Comparison of ENCODE assay signal across 13 cellular contexts in genomic region chr3:156691920-156692319, GRCh38. TPM values are rescaled to one million over a fixed set of nuclear protein-coding genes. Genes with fewer than 3 reads are reported as not detected.
DNase-seq lines count a peak whose midpoint lies in the region; ATAC-seq lines count a peak whose summit lies in the region.
"Had no signal": no experiment of that assay in that cellular context is flagged by ENCODE, and none has a peak within 500 bp of the region (broad histone marks: within the 10 kb centered on the region; RNA-seq: fewer than 3 reads in every experiment).

No MANE protein-coding gene starts in this region.

- H3K36me3 ChIP-seq in muscle layer of duodenum (ENCODE audit: control insufficient read depth in 1 of 2, insufficient read depth in 2 of 2, low read length in 2 of 2) (peaks cover 22 to 23% of the 10 kb centered on the region in 2 donors), trophoblast cell (ENCODE audit: control insufficient read depth in 1 of 2, insufficient read depth in 2 of 2, low read length in 2 of 2) (peaks cover 2 to 3% of the 10 kb centered on the region in 2 experiments)
- H3K36me3 ChIP-seq: neural progenitor cell had no signal

- H2BK12ac ChIP-seq in trophoblast cell (ENCODE audit: low read length) = no peak overlapping the region

- no peak overlapping the region for H4K8ac ChIP-seq in trophoblast cell (ENCODE audit: low read depth, low read length)

- no peaks in the 10 kb centered on the region for H3K79me2 ChIP-seq in trophoblast cell (ENCODE audit: control insufficient read depth, insufficient read depth, low read length, poor library complexity)

- no peak overlapping the region for H4K12ac ChIP-seq in trophoblast cell (ENCODE audit: low read depth, low read length)

- H2BK120ac ChIP-seq in trophoblast cell (ENCODE audit: insufficient read depth, low read length, poor library complexity) = no peak overlapping the region

- WGBS in trophoblast cell (ENCODE audit: extremely low coverage, insufficient coverage, insufficient read length) = no CpG with 5 or more reads among the region's 1 CpG

- H3K9ac ChIP-seq in trophoblast cell (ENCODE audit: low read length) = no peak overlapping the region
- H3K9ac ChIP-seq: neural progenitor cell had no signal

- ATAC-seq in HG02884 (IDR thresholded peaks at IDR 0.05; ENCODE audit: unreplicated experiment) (no peak), left colon (no peak)
- ATAC-seq: HepG2 had no signal

- H3K4me2 ChIP-seq in trophoblast cell (ENCODE audit: low read length) = no peak overlapping the region
- H3K4me2 ChIP-seq: neural progenitor cell had no signal

- H2AK5ac ChIP-seq in trophoblast cell (ENCODE audit: low read length) = no peak overlapping the region

- H3K23ac ChIP-seq in trophoblast cell (ENCODE audit: low read length) = no peak overlapping the region

- H3K4ac ChIP-seq in trophoblast cell (ENCODE audit: low read depth, low read length) = no peak overlapping the region

- no peak overlapping the region for H4K91ac ChIP-seq in trophoblast cell (ENCODE audit: low read depth, low read length)

- H2AFZ ChIP-seq in trophoblast cell (ENCODE audit: insufficient read depth, low read length, poor library complexity) = no peak overlapping the region
- H2AFZ ChIP-seq: neural progenitor cell had no signal

- H3K14ac ChIP-seq in trophoblast cell (ENCODE audit: low read length) = no peak overlapping the region

- H2BK5ac ChIP-seq in trophoblast cell (ENCODE audit: low read depth, low read length, poor library complexity) = no peak overlapping the region

- intact Hi-C loops in left colon (cut with DNase I, micrococcal nuclease) = no loop called here

- H3K79me1 ChIP-seq in trophoblast cell (ENCODE audit: low read length) = no peaks in the 10 kb centered on the region

- H3K27me3 ChIP-seq in muscle layer of duodenum (ENCODE audit: low read depth, low read length) (no peaks in the 10 kb centered on the region), trophoblast cell (ENCODE audit: insufficient read depth, low read length) (no peaks in the 10 kb centered on the region)
- H3K27me3 ChIP-seq: neural progenitor cell had no signal

- H3K27ac ChIP-seq in muscle layer of duodenum (ENCODE audit: low read length) (peak overlapping the region; percentile 18), trophoblast cell (ENCODE audit: low read depth, low read length) (no peak overlapping the region)
- H3K27ac ChIP-seq: neural progenitor cell had no signal

- H3K4me3 ChIP-seq in muscle layer of duodenum (ENCODE audit: low read depth in 1 of 2, low read length in 2 of 2) = no peak overlapping the region
- H3K4me3 ChIP-seq in trophoblast cell (ENCODE audit: low read depth, low read length) = no peak overlapping the region
- H3K4me3 ChIP-seq: neural progenitor cell had no signal

- peak; percentile 78 for DNase-seq in COLO829 (ENCODE audit: low spot score)
- peak; percentile 86 for DNase-seq in M059J (ENCODE audit: low read depth)
- peak; percentile 85 for DNase-seq in dedifferentiated amniotic fluid mesenchymal stem cell (ENCODE audit: extremely low spot score)
- DNase-seq in left colon = no peak
- no peak for DNase-seq in trophoblast cell
- DNase-seq in LoVo (ENCODE audit: low spot score) = no peak
- DNase-seq: activated naive CD4-positive, alpha-beta T cell treated with anti-CD3 and anti-CD28 coated beads for 36 hours; NCI-H2171 treated with DMSO at 0.1 percent for 48 hours; stimulated activated CD4-positive, alpha-beta T cell treated with anti-CD3 and anti-CD28 coated beads, Interleukin-4, amount 100 ng/mL, for 1 hour had no signal

- no peaks in the 10 kb centered on the region for H3K9me3 ChIP-seq in muscle layer of duodenum (ENCODE audit: control insufficient read depth in 1 of 2, low read length in 2 of 2)
- H3K9me3 ChIP-seq in trophoblast cell (ENCODE audit: insufficient read depth, low read depth, low read length) = no peaks in the 10 kb centered on the region

- H3K4me1 ChIP-seq in muscle layer of duodenum (ENCODE audit: control insufficient read depth in 1 of 2, insufficient read depth in 2 of 2, low read length in 2 of 2) = peaks cover 31 to 34% of the 10 kb centered on the region in 2 donors
- no peaks in the 10 kb centered on the region for H3K4me1 ChIP-seq in trophoblast cell (ENCODE audit: control insufficient read depth in 1 of 2, insufficient read depth in 2 of 2, low read length in 2 of 2)
- H3K4me1 ChIP-seq: neural progenitor cell had no signal

- no peak overlapping the region for H3K18ac ChIP-seq in trophoblast cell (ENCODE audit: low read length)

RNA-seq across cellular contexts. Expression of gene TIPARP, which starts 17.5 kb away (rescaled TPM):
- 89.0 and 110 TPM in 2 replicates for total RNA-seq in M059J (2014; rRNA removed; shearing (Covaris generic))
- 10 to 100 TPM; 31.1 to 33.9 TPM for total RNA-seq in left colon
- polyA plus RNA-seq in trophoblast cell (2013) = 31.9 and 33.4 TPM in 2 replicates

Comparison
In these comparisons a context has a peak if more than half of its experiments do, and no peak if none do; other contexts are left out.
1. DNase-seq: peak in COLO829 (single experiment), M059J (single experiment) and dedifferentiated amniotic fluid mesenchymal stem cell (single experiment); none in left colon (0 of 2), trophoblast cell (0 of 2) and LoVo (single experiment).